Comparison of ENCODE assay signal across 8 cellular contexts in genomic region chr18:24659837-24660720, GRCh38.
DNase-seq lines count a peak whose midpoint lies in the region; ATAC-seq and TF ChIP-seq lines count a peak whose summit lies in the region.

No MANE protein-coding gene starts in this region.

- POLR2A ChIA-PET in PC-3 (lab: Charles Lee; ENCODE audit: unreplicated experiment): no interaction called here

- CTCF ChIA-PET in PC-3 (lab: Charles Lee): interaction anchor here (0.6 kb wide), 1 partner anchor 305 kb away, joined by 4 read pairs; no protein-coding TSS in a partner anchor

- H3K27ac Mint-ChIP-seq in GM23338: no peak overlapping the region; the same call in 1 of the 2 replicates
- peak overlapping the region; percentile 39 for H3K27ac Mint-ChIP-seq in dendritic cell treated with granulocyte-macrophage colony-stimulating factor and Interleukin-4, amounts not matched to agents 40 ng/mL and 50 ng/mL, for 4 days
- no peak overlapping the region for H3K27ac Mint-ChIP-seq in type B pancreatic cell

- no peaks in the 10 kb centered on the region for H3K27me3 ChIP-seq in GM06990 (replicated peaks; ENCODE audit: control insufficient read depth, insufficient read depth, low read length)
- no peaks in the 10 kb centered on the region for H3K27me3 ChIP-seq in GM23338 (ENCODE audit: insufficient read depth)
- peaks cover 66% of the 10 kb centered on the region for H3K27me3 ChIP-seq in PC-3 (ENCODE audit: low read length)
- no peaks in the 10 kb centered on the region for H3K27me3 ChIP-seq in rectal smooth muscle tissue (ENCODE audit: control insufficient read depth, insufficient read depth, low read length)
- H3K27me3 ChIP-seq in dorsolateral prefrontal cortex: no peaks in the 10 kb centered on the region

- H3K4me1 ChIP-seq in GM23338 (ENCODE audit: insufficient read depth) (no peaks in the 10 kb centered on the region), PC-3 (ENCODE audit: insufficient read depth, low read length) (peaks cover 17% of the 10 kb centered on the region; the same call in 1 of the 2 replicates), rectal smooth muscle tissue (ENCODE audit: control insufficient read depth, insufficient read depth, low read length) (no peaks in the 10 kb centered on the region)

- peaks cover 2% of the 10 kb centered on the region for H3K27me3 Mint-ChIP-seq in GM23338 (ENCODE audit: insufficient read depth, low read depth, poor library complexity)
- no peaks in the 10 kb centered on the region for H3K27me3 Mint-ChIP-seq in dendritic cell treated with granulocyte-macrophage colony-stimulating factor and Interleukin-4, amounts not matched to agents 40 ng/mL and 50 ng/mL, for 4 days
- peaks cover 20% of the 10 kb centered on the region for H3K27me3 Mint-ChIP-seq in type B pancreatic cell

- H3F3A ChIP-seq in GM23338 (replicated peaks; ENCODE audit: low read depth): no peaks in the 10 kb centered on the region
- no peaks in the 10 kb centered on the region for H3F3A ChIP-seq in PC-3 (ENCODE audit: low read length, unreplicated experiment)

- ATAC-seq in GM23338 (no peak), PC-3 (peak; percentile 29; the same call in 1 of the 2 replicates)

- H3K4me3 ChIP-seq in GM06990 (replicated peaks; ENCODE audit: low read depth, low read length) (no peak overlapping the region), GM23338 (no peak overlapping the region), PC-3 (ENCODE audit: low read length) (peak overlapping the region; percentile 52), rectal smooth muscle tissue (ENCODE audit: low read length) (peak overlapping the region; percentile 59), dorsolateral prefrontal cortex (peak overlapping the region in 8 of 59 donors; percentile 3 to 38 (median 24))

- no peak for TF ChIP-seq CTCF in GM06990 (IDR thresholded peaks at IDR 0.05; ENCODE audit: insufficient read depth, low read length, poor library complexity, severe bottlenecking)
- TF ChIP-seq CTCF in GM23338 (conservative IDR thresholded peaks at IDR 0.05; ENCODE audit: low read depth in 2 of 2): no peak
- TF ChIP-seq CTCF in PC-3 (conservative IDR thresholded peaks at IDR 0.05; ENCODE audit: low read depth, low read length): no peak
- TF ChIP-seq CTCF in type B pancreatic cell (conservative IDR thresholded peaks at IDR 0.05): no peak
- no peak for TF ChIP-seq CTCF in dorsolateral prefrontal cortex (IDR thresholded peaks at IDR 0.05 in 54 of 56, conservative IDR thresholded peaks at IDR 0.05 in 2 of 56; ENCODE audit: low read depth in 1 of 56, partially characterized antibody in 56 of 56)

- H3K9me3 ChIP-seq in PC-3 (ENCODE audit: low read length): no peaks in the 10 kb centered on the region

- H3K36me3 Mint-ChIP-seq in GM23338 (ENCODE audit: low read depth) (no peaks in the 10 kb centered on the region), type B pancreatic cell (no peaks in the 10 kb centered on the region)
- no peaks in the 10 kb centered on the region for H3K36me3 Mint-ChIP-seq in dendritic cell treated with granulocyte-macrophage colony-stimulating factor and Interleukin-4, amounts not matched to agents 40 ng/mL and 50 ng/mL, for 4 days (ENCODE audit: low read depth)

- BruUV-seq in PC-3 (replicated peaks; lab: Mats Ljungman, UMichigan): no TSS peak

- H2AFZ ChIP-seq in GM23338: peak overlapping the region; percentile 72
- H2AFZ ChIP-seq in PC-3 (ENCODE audit: low read length): no peak overlapping the region

- intact Hi-C loops in PC-3 (cut with micrococcal nuclease) (no loop called here), dorsolateral prefrontal cortex (cut with DNase I) (no loop called here)
- intact Hi-C loops in dendritic cell treated with granulocyte-macrophage colony-stimulating factor and Interleukin-4, amounts not matched to agents 40 ng/mL and 50 ng/mL, for 4 days (cut with micrococcal nuclease): no loop called here

- H3K27ac ChIP-seq in GM23338 (ENCODE audit: low read depth): no peak overlapping the region
- no peak overlapping the region for H3K27ac ChIP-seq in PC-3 (ENCODE audit: low read length)
- peak overlapping the region; percentile 6 for H3K27ac ChIP-seq in rectal smooth muscle tissue (ENCODE audit: low read depth, low read length)
- H3K27ac ChIP-seq in dorsolateral prefrontal cortex: no peak overlapping the region

- H3K79me2 ChIP-seq in GM23338 (replicated peaks; ENCODE audit: insufficient read depth) (no peaks in the 10 kb centered on the region), PC-3 (ENCODE audit: low read length) (no peaks in the 10 kb centered on the region)

- H3K9me3 Mint-ChIP-seq in GM23338: no peaks in the 10 kb centered on the region
- H3K9me3 Mint-ChIP-seq in dendritic cell treated with granulocyte-macrophage colony-stimulating factor and Interleukin-4, amounts not matched to agents 40 ng/mL and 50 ng/mL, for 4 days: no peaks in the 10 kb centered on the region
- H3K9me3 Mint-ChIP-seq in type B pancreatic cell: no peaks in the 10 kb centered on the region

- no peaks in the 10 kb centered on the region for H3K36me3 ChIP-seq in GM06990 (ENCODE audit: control insufficient read depth, insufficient read depth, low read length)
- no peaks in the 10 kb centered on the region for H3K36me3 ChIP-seq in GM23338 (ENCODE audit: insufficient read depth)
- H3K36me3 ChIP-seq in PC-3 (ENCODE audit: low read depth, low read length): no peaks in the 10 kb centered on the region
- H3K36me3 ChIP-seq in rectal smooth muscle tissue (ENCODE audit: control insufficient read depth, insufficient read depth, low read length): no peaks in the 10 kb centered on the region

- H3K9ac ChIP-seq in PC-3 (ENCODE audit: low read length) (no peak overlapping the region), rectal smooth muscle tissue (ENCODE audit: low read length) (no peak overlapping the region)

- H3K9me2 ChIP-seq in GM23338 (ENCODE audit: insufficient read depth) (peaks cover 8% of the 10 kb centered on the region; the same call in 1 of the 2 replicates), PC-3 (replicated peaks; ENCODE audit: low read length) (no peaks in the 10 kb centered on the region)

- H3K4me1 Mint-ChIP-seq in GM23338 (peaks cover 9% of the 10 kb centered on the region; the same call in 2 of the 3 replicates), type B pancreatic cell (ENCODE audit: unreplicated experiment) (peaks cover 21% of the 10 kb centered on the region)
- peaks cover 11% of the 10 kb centered on the region for H3K4me1 Mint-ChIP-seq in dendritic cell treated with granulocyte-macrophage colony-stimulating factor and Interleukin-4, amounts not matched to agents 40 ng/mL and 50 ng/mL, for 4 days (ENCODE audit: low read depth)

- H4K20me1 ChIP-seq in GM23338 (replicated peaks; ENCODE audit: insufficient read depth) (no peaks in the 10 kb centered on the region), PC-3 (ENCODE audit: low read length) (no peaks in the 10 kb centered on the region)

- H3K4me3 Mint-ChIP-seq in GM23338: no peak overlapping the region
- H3K4me3 Mint-ChIP-seq in dendritic cell treated with granulocyte-macrophage colony-stimulating factor and Interleukin-4, amounts not matched to agents 40 ng/mL and 50 ng/mL, for 4 days: peak overlapping the region; percentile 73
- H3K4me3 Mint-ChIP-seq in type B pancreatic cell: no peak overlapping the region

- DNase-seq in GM06990 (ENCODE audit: extremely low read depth, insufficient read length): peak; percentile 14
- DNase-seq in GM23338 (ENCODE audit: low spot score): no peak
- DNase-seq in PC-3: no peak
- DNase-seq in type B pancreatic cell (ENCODE audit: extremely low spot score, unreplicated experiment): no peak
- no peak for DNase-seq in iPS-NIHi7 (ENCODE audit: extremely low spot score)
- no peak for DNase-seq in dorsolateral prefrontal cortex

- H3K4me2 ChIP-seq in GM23338: no peak overlapping the region
- peak overlapping the region; percentile 72 for H3K4me2 ChIP-seq in PC-3 (ENCODE audit: low read length)

TF ChIP-seq in GM23338, 12 proteins besides CTCF, POLR2A, EP300 and RAD21 (continues in another document):
- TF ChIP-seq NANOG (IDR thresholded peaks at IDR 0.05; ENCODE audit: borderline replicate concordance) (no peak), JUNB (IDR thresholded peaks at IDR 0.05; ENCODE audit: unreplicated experiment) (no peak), ETS1 (IDR thresholded peaks at IDR 0.05) (no peak), ZNF114 (CRISPR knock-in tag; IDR thresholded peaks at IDR 0.05) (no peak), EZH2phosphoT487 (IDR thresholded peaks at IDR 0.05; ENCODE audit: unreplicated experiment) (no peak)

Comparison
In these comparisons a context has a peak if more than half of its experiments do, and no peak if none do; other contexts are left out.
1. H3K4me3 ChIP-seq: peak in PC-3 (single experiment) and rectal smooth muscle tissue (single experiment); none in GM06990 (single experiment) and GM23338 (single experiment).